Comparison of ENCODE assay signal across 14 cellular contexts in genomic region chr1:205297551-205298177, GRCh38. TPM values are rescaled to one million over a fixed set of nuclear protein-coding genes. Genes with fewer than 3 reads are reported as not detected.
DNase-seq lines count a peak whose midpoint lies in the region; ATAC-seq and TF ChIP-seq lines count a peak whose summit lies in the region.
"Not testable (repeated sequence)": the region's sequence is repeated elsewhere in the genome, so short reads cannot be mapped to it uniquely, and the experiment has no call there.
"Had no signal": no experiment of that assay in that cellular context is flagged by ENCODE, and none has a peak within 500 bp of the region (broad histone marks: within the 10 kb centered on the region; RNA-seq: fewer than 3 reads in every experiment).

No MANE protein-coding gene starts in this region.

- intact Hi-C loops in Caco-2 (cut with micrococcal nuclease; ENCODE audit: unreplicated experiment): not testable (repeated sequence)
- intact Hi-C loops in MCF 10A (cut with micrococcal nuclease): loop anchor here (1.0 to 2.0 kb wide), 2 partner anchors 13 to 21 kb away; no protein-coding TSS in a partner anchor

- H2BK12ac ChIP-seq in mesenchymal stem cell (ENCODE audit: low read length in 2 of 2) (peak overlapping the region; percentile 76 to 83), neuronal stem cell (ENCODE audit: low read length) (peak overlapping the region; percentile 33)

- not testable (repeated sequence) for H3K27me3 ChIP-seq in Caco-2 (replicated peaks; ENCODE audit: control insufficient read depth, insufficient read depth, low read length); mesenchymal stem cell (ENCODE audit: control insufficient read depth in 1 of 2, insufficient read depth in 1 of 2, low read length in 2 of 2); neuronal stem cell (ENCODE audit: control insufficient read depth in 3 of 3, insufficient read depth in 3 of 3, low read depth in 1 of 3, low read length in 3 of 3)

- H3K79me1 ChIP-seq in mesenchymal stem cell (replicated peaks; ENCODE audit: low read length, poor library complexity, severe bottlenecking); neuronal stem cell (ENCODE audit: low read depth, low read length): not testable (repeated sequence)

- not testable (repeated sequence) for H3K27me3 Mint-ChIP-seq in Caco-2 (ENCODE audit: insufficient read depth, unreplicated experiment); T-helper 17 cell; MCF 10A (ENCODE audit: insufficient read depth, unreplicated experiment); type B pancreatic cell

- H3K23ac ChIP-seq in mesenchymal stem cell (ENCODE audit: low read length in 2 of 2); neuronal stem cell (ENCODE audit: low read depth, low read length, poor library complexity): not testable (repeated sequence)

- H3K27ac ChIP-seq in mesenchymal stem cell (ENCODE audit: low read length, poor library complexity, severe bottlenecking) (peak overlapping the region; percentile 92), neuronal stem cell (replicated peaks; ENCODE audit: low read length) (peak overlapping the region; percentile 93)

- H2BK5ac ChIP-seq in mesenchymal stem cell (ENCODE audit: low read depth, low read length, poor library complexity, severe bottlenecking): peak overlapping the region; percentile 31
- peak overlapping the region; percentile 95 for H2BK5ac ChIP-seq in neuronal stem cell (ENCODE audit: low read length)

- H3K14ac ChIP-seq in mesenchymal stem cell (ENCODE audit: low read length in 2 of 2); neuronal stem cell (ENCODE audit: low read length): not testable (repeated sequence)

- not testable (repeated sequence) for TF ChIP-seq RAD21 in Ishikawa (IDR thresholded peaks at IDR 0.05; ENCODE audit: low read depth)

- H3K36me3 ChIP-seq in Caco-2 (ENCODE audit: control insufficient read depth, insufficient read depth, low read length); mesenchymal stem cell (ENCODE audit: control insufficient read depth in 1 of 2, insufficient read depth in 2 of 2, low read depth in 1 of 2, low read length in 2 of 2): not testable (repeated sequence)
- peaks cover 3 to 23% of the 10 kb centered on the region in 2 donors for H3K36me3 ChIP-seq in neuronal stem cell (replicated peaks in 1 of 2; ENCODE audit: control insufficient read depth in 2 of 2, insufficient read depth in 2 of 2, low read length in 2 of 2)

- H3K4ac ChIP-seq in mesenchymal stem cell (ENCODE audit: low read depth in 1 of 2, low read length in 2 of 2) (peak overlapping the region; percentile 42 to 94), neuronal stem cell (ENCODE audit: low read length) (peak overlapping the region; percentile 17)

- H3K4me1 ChIP-seq in Caco-2 (peaks cover 96% of the 10 kb centered on the region), mesenchymal stem cell (ENCODE audit: control insufficient read depth, insufficient read depth, low read depth, low read length) (peaks cover 41% of the 10 kb centered on the region), neuronal stem cell (ENCODE audit: control insufficient read depth in 2 of 2, insufficient read depth in 1 of 2, low read depth in 1 of 2, low read length in 2 of 2) (peaks cover 51 to 62% of the 10 kb centered on the region in 2 donors)

- H2BK15ac ChIP-seq in mesenchymal stem cell (ENCODE audit: low read depth, poor library complexity, severe bottlenecking): not testable (repeated sequence)
- peak overlapping the region; percentile 34 for H2BK15ac ChIP-seq in neuronal stem cell (ENCODE audit: low read length)

- H2AFZ ChIP-seq in mesenchymal stem cell (ENCODE audit: low read depth, low read length): not testable (repeated sequence)
- H2AFZ ChIP-seq in neuronal stem cell (ENCODE audit: low read length): peak overlapping the region; percentile 9

- peak overlapping the region; percentile 97 for H3K27ac Mint-ChIP-seq in Caco-2 (ENCODE audit: unreplicated experiment)
- peak overlapping the region; percentile 54 for H3K27ac Mint-ChIP-seq in T-helper 17 cell
- H3K27ac Mint-ChIP-seq in MCF 10A (ENCODE audit: low read depth, unreplicated experiment): peak overlapping the region; percentile 77
- peak overlapping the region; percentile 82 for H3K27ac Mint-ChIP-seq in type B pancreatic cell

- not testable (repeated sequence) for H3K4me3 Mint-ChIP-seq in Caco-2 (ENCODE audit: unreplicated experiment); MCF 10A (ENCODE audit: unreplicated experiment); type B pancreatic cell
- H3K4me3 Mint-ChIP-seq in T-helper 17 cell: peak overlapping the region; percentile 47

- H2BK120ac ChIP-seq in mesenchymal stem cell (ENCODE audit: low read depth, low read length): peak overlapping the region; percentile 12
- H2BK120ac ChIP-seq in neuronal stem cell (ENCODE audit: low read depth, low read length): peak overlapping the region; percentile 84

- WGBS in mesenchymal stem cell: 81% methylated on average over 5 of the region's 5 CpGs
- no CpG with 5 or more reads among the region's 5 CpGs for WGBS in neuronal stem cell (ENCODE audit: extremely low coverage in 2 of 2, insufficient read length in 2 of 2, insufficient replicate concordance in 1 of 2), 2 donors

- H2AK5ac ChIP-seq in mesenchymal stem cell (ENCODE audit: low read length, severe bottlenecking) (peak overlapping the region; percentile 77), neuronal stem cell (ENCODE audit: low read depth, low read length) (peak overlapping the region; percentile 91)

- peaks cover 69% of the 10 kb centered on the region for H3K4me1 Mint-ChIP-seq in Caco-2 (ENCODE audit: low read depth, unreplicated experiment)
- peaks cover 41% of the 10 kb centered on the region for H3K4me1 Mint-ChIP-seq in T-helper 17 cell
- H3K4me1 Mint-ChIP-seq in MCF 10A (ENCODE audit: insufficient read depth, unreplicated experiment): peaks cover 76% of the 10 kb centered on the region
- peaks cover 60% of the 10 kb centered on the region for H3K4me1 Mint-ChIP-seq in type B pancreatic cell (ENCODE audit: unreplicated experiment)

- peaks cover 56% of the 10 kb centered on the region for H3K36me3 Mint-ChIP-seq in Caco-2 (ENCODE audit: insufficient read depth, unreplicated experiment)
- H3K36me3 Mint-ChIP-seq in T-helper 17 cell (ENCODE audit: low read depth); type B pancreatic cell: not testable (repeated sequence)
- peaks cover 13% of the 10 kb centered on the region for H3K36me3 Mint-ChIP-seq in MCF 10A (ENCODE audit: insufficient read depth, unreplicated experiment)

- CTCF ChIA-PET in Caco-2 (lab: Charles Lee) (interaction anchor here (0.5 to 1.6 kb wide), 5 partner anchors 8 to 27 kb away, joined by 3 to 9 read pairs (median 5); no protein-coding TSS in a partner anchor), MCF 10A (lab: Yijun Ruan, JAX) (interaction anchor here (0.6 to 17.1 kb wide), 10 partner anchors 9 to 1483 kb away, joined by 3 to 197 read pairs (median 4); partner anchors contain the start of gene NUAK2)

- not testable (repeated sequence) for H3K4me3 ChIP-seq in Caco-2 (ENCODE audit: low read depth, low read length); mesenchymal stem cell (ENCODE audit: insufficient read depth in 1 of 2, low read depth in 1 of 2, low read length in 2 of 2); neuronal stem cell (ENCODE audit: low read length in 2 of 2)

- H4K91ac ChIP-seq in mesenchymal stem cell (ENCODE audit: low read length) (peak overlapping the region; percentile 29), neuronal stem cell (ENCODE audit: low read depth, low read length, poor library complexity) (peak overlapping the region; percentile 65)

- peak overlapping the region; percentile 3 for H4K8ac ChIP-seq in mesenchymal stem cell (ENCODE audit: low read length)
- H4K8ac ChIP-seq in neuronal stem cell (ENCODE audit: low read depth, low read length): not testable (repeated sequence)

- H3K18ac ChIP-seq in mesenchymal stem cell (ENCODE audit: low read depth in 1 of 2, low read length in 2 of 2) (peak overlapping the region; percentile 87 to 98), neuronal stem cell (ENCODE audit: low read length) (peak overlapping the region; percentile 89)

- peak; percentile 76; the same call in 1 of the 2 replicates for TF ChIP-seq EP300 in Ishikawa (IDR thresholded peaks at IDR 0.05; ENCODE audit: borderline replicate concordance)

- POLR2A ChIA-PET in Caco-2 (lab: Charles Lee) (interaction anchor here (0.6 to 1.1 kb wide), 4 partner anchors 12 to 27 kb away, joined by 5 to 9 read pairs (median 7); partner anchors contain the start of gene NUAK2), MCF 10A (lab: Yijun Ruan, JAX) (interaction anchor here (1.2 to 13.2 kb wide), 5 partner anchors 13 to 27 kb away, joined by 4 to 243 read pairs (median 8); partner anchors contain the start of gene NUAK2)

- H3K4me2 ChIP-seq in mesenchymal stem cell (ENCODE audit: low read length, poor library complexity, severe bottlenecking): not testable (repeated sequence)
- peak overlapping the region; percentile 35 for H3K4me2 ChIP-seq in neuronal stem cell (ENCODE audit: insufficient read depth, low read length, poor library complexity, severe bottlenecking)

- H3K9me3 ChIP-seq in Caco-2; T-helper 17 cell (ENCODE audit: control insufficient read depth, low read length, poor library complexity, severe bottlenecking); mesenchymal stem cell (ENCODE audit: control insufficient read depth, low read length); neuronal stem cell (replicated peaks in 1 of 2; ENCODE audit: control insufficient read depth in 2 of 2, insufficient read depth in 1 of 2, low read depth in 1 of 2, low read length in 2 of 2): not testable (repeated sequence)

- not testable (repeated sequence) for ATAC-seq in T-helper 17 cell
- ATAC-seq in esophagus mucosa: peak; percentile 12

- TF ChIP-seq CTCF in Caco-2 (IDR thresholded peaks at IDR 0.05; ENCODE audit: insufficient read depth in 1 of 2, low read depth in 1 of 2, low read length in 1 of 2, severe bottlenecking in 1 of 2, unreplicated experiment in 1 of 2); MCF 10A (IDR thresholded peaks at IDR 0.05; ENCODE audit: unreplicated experiment); type B pancreatic cell (conservative IDR thresholded peaks at IDR 0.05): not testable (repeated sequence)

- H3K9me3 Mint-ChIP-seq in Caco-2 (ENCODE audit: unreplicated experiment); MCF 10A (ENCODE audit: unreplicated experiment); type B pancreatic cell: not testable (repeated sequence)

- DNase-seq in Caco-2; T-helper 17 cell; MCF 10A (ENCODE audit: unreplicated experiment); mesenchymal stem cell; neuronal stem cell (ENCODE audit: low spot score); type B pancreatic cell (ENCODE audit: extremely low spot score, unreplicated experiment): not testable (repeated sequence)

- BruUV-seq in Caco-2 (replicated peaks; lab: Mats Ljungman, UMichigan); MCF 10A (replicated peaks; lab: Mats Ljungman, UMichigan): not testable (repeated sequence)

- peak overlapping the region; percentile 64 for H3K9ac ChIP-seq in mesenchymal stem cell (ENCODE audit: low read length)
- not testable (repeated sequence) for H3K9ac ChIP-seq in neuronal stem cell (ENCODE audit: low read depth, low read length, poor library complexity)

RNA-seq across cellular contexts. Expression of gene NUAK2, which starts 23.9 kb away (rescaled TPM):
- total RNA-seq in Caco-2 (2022) (25.7 and 27.0 TPM in 2 replicates), T-helper 17 cell (1 to 10 TPM; 5.1 to 8.6 TPM), MCF 10A (2022) (2.8 and 6.0 TPM in 2 replicates), esophagus mucosa (28.3 TPM), type B pancreatic cell (ENCODE audit: low replicate concordance) (13.5 and 17.7 TPM in 2 replicates)
- polyA plus RNA-seq in mesenchymal stem cell (2013, experiment 1 of 2): 2.9 TPM
- 2.9 TPM for polyA plus RNA-seq in mesenchymal stem cell (2013, experiment 2 of 2)
- 55.9 TPM for polyA plus RNA-seq in neuronal stem cell (2013, experiment 1 of 2)
- 57.2 TPM for polyA plus RNA-seq in neuronal stem cell (2013, experiment 2 of 2)

RNA-seq across cellular contexts. Expression of gene KLHDC8A, which starts 59.1 kb away (rescaled TPM):
- not detected in 2 replicates for total RNA-seq in Caco-2 (2022)
- not detected for total RNA-seq in T-helper 17 cell
- total RNA-seq in MCF 10A (2022): not detected in 2 replicates
- total RNA-seq in esophagus mucosa: 3.1 TPM
- not detected for polyA plus RNA-seq in mesenchymal stem cell (2013, experiment 1 of 2)
- not detected for polyA plus RNA-seq in mesenchymal stem cell (2013, experiment 2 of 2)
- polyA plus RNA-seq in neuronal stem cell (2013, experiment 1 of 2): 87.2 TPM
- 86.1 TPM for polyA plus RNA-seq in neuronal stem cell (2013, experiment 2 of 2)
- 0.50 and 3.9 TPM in 2 replicates for total RNA-seq in type B pancreatic cell (ENCODE audit: low replicate concordance)
- total RNA-seq: activated CD8-positive, alpha-beta T cell treated with anti-CD3 and anti-CD28 coated beads, Interleukin-2, amount 10 ng/mL, durations not matched to agents 7 days and 5 days; activated naive CD8-positive, alpha-beta T cell treated with anti-CD3 and anti-CD28 coated beads, Interleukin-2, amount 10 ng/mL, durations not matched to agents 7 days and 5 days; Calu3; GM12878; natural killer cell treated with Interleukin-12 subunit alpha and Interleukin-12 subunit beta and Interleukin-15 and Interleukin-18, amount 100 ng/mL, for 72 hours; OCI-LY7 had no signal
- polyA plus RNA-seq: GM12878 had no signal
